In genomic region chr2:144325086-144325485, GRCh38 we compare ENCODE assay signal across 8 cellular contexts.
A peak's percentile ranks its signal among the peaks of the same experiment; 100 is the strongest.
DNase-seq lines count a peak whose midpoint lies in the region; ATAC-seq, FAIRE-seq and TF ChIP-seq lines count a peak whose summit lies in the region.

No MANE protein-coding gene starts in this region.

- H2AFZ ChIP-seq in SU-DHL-6 (ENCODE audit: low read depth, low read length, severe bottlenecking) = peak overlapping the region; percentile 11
- H2AFZ ChIP-seq in mesenchymal stem cell (ENCODE audit: low read depth, low read length) = no peak overlapping the region

- H3K9ac ChIP-seq in SU-DHL-6 (ENCODE audit: low read length) (peak overlapping the region; percentile 32), mesenchymal stem cell (ENCODE audit: low read length) (no peak overlapping the region), kidney (ENCODE audit: low read length in 2 of 2) (no peak overlapping the region)

- H3K14ac ChIP-seq in mesenchymal stem cell (ENCODE audit: low read length in 2 of 2) = no peak overlapping the region

- H3K9me3 ChIP-seq in SU-DHL-6 (ENCODE audit: insufficient read depth, low read length) (no peaks in the 10 kb centered on the region), mesenchymal stem cell (ENCODE audit: control insufficient read depth, low read length) (no peaks in the 10 kb centered on the region), kidney (ENCODE audit: control insufficient read depth in 1 of 2, low read length in 2 of 2) (no peaks in the 10 kb centered on the region)

- H3K9me2 ChIP-seq in SU-DHL-6 (replicated peaks; ENCODE audit: insufficient read depth, low read length) = no peaks in the 10 kb centered on the region

- no peak overlapping the region for H2AK5ac ChIP-seq in mesenchymal stem cell (ENCODE audit: low read length, severe bottlenecking)

- H3K4me1 ChIP-seq in mesenchymal stem cell (ENCODE audit: control insufficient read depth, insufficient read depth, low read depth, low read length) (peaks cover 7% of the 10 kb centered on the region), kidney (ENCODE audit: control insufficient read depth in 1 of 2, insufficient read depth in 1 of 2, low read depth in 1 of 2, low read length in 2 of 2) (peaks cover 3% of the 10 kb centered on the region in 2 donors)

- H3F3A ChIP-seq in SU-DHL-6 (ENCODE audit: insufficient read depth) = peaks cover 8% of the 10 kb centered on the region; the same call in 1 of the 2 replicates

- no peak for TF ChIP-seq POLR2A in H54 (IDR thresholded peaks at IDR 0.05; ENCODE audit: low read depth, low read length)

- TF ChIP-seq CTCF in SU-DHL-6 (IDR thresholded peaks at IDR 0.05; ENCODE audit: insufficient read depth, low read length, poor library complexity, severe bottlenecking) = no peak
- no peak for TF ChIP-seq CTCF in kidney (IDR thresholded peaks at IDR 0.05; ENCODE audit: borderline replicate concordance, extremely low read depth, insufficient read depth)

- no peak overlapping the region for H2BK15ac ChIP-seq in mesenchymal stem cell (ENCODE audit: low read depth, poor library complexity, severe bottlenecking)

- H3K27ac ChIP-seq in SU-DHL-6 (ENCODE audit: low read depth, low read length) (peak overlapping the region; percentile 27; the same call in 1 of the 2 replicates), mesenchymal stem cell (ENCODE audit: low read length, poor library complexity, severe bottlenecking) (peak overlapping the region; percentile 88), kidney (ENCODE audit: low read depth in 2 of 2, low read length in 2 of 2) (no peak overlapping the region)

- DNase-seq in H54 (ENCODE audit: insufficient read length, low spot score) = no peak
- no peak for DNase-seq in mesenchymal stem cell
- DNase-seq in NCI-H2107 (lab: John Stamatoyannopoulos, UW) = no peak
- no peak for DNase-seq in NCI-H446 treated with DMSO at 0.1 percent for 48 hours (lab: John Stamatoyannopoulos, UW)
- no peak for DNase-seq in kidney
- no peak for DNase-seq in amniotic stem cell (lab: John Stamatoyannopoulos, UW)

- 83% methylated on average over 1 of the region's 3 CpGs for WGBS in mesenchymal stem cell

- no peak overlapping the region for H2BK5ac ChIP-seq in mesenchymal stem cell (ENCODE audit: low read depth, low read length, poor library complexity, severe bottlenecking)

- peak; percentile 61 for ATAC-seq in GM18502 (IDR thresholded peaks at IDR 0.05; ENCODE audit: poor library complexity, unreplicated experiment)

- no peak overlapping the region for H3K23ac ChIP-seq in mesenchymal stem cell (ENCODE audit: low read length in 2 of 2)

- H3K4ac ChIP-seq in mesenchymal stem cell (ENCODE audit: low read depth in 1 of 2, low read length in 2 of 2) = no peak overlapping the region

- H3K36me3 ChIP-seq in SU-DHL-6 (ENCODE audit: low read length) (peaks cover 8% of the 10 kb centered on the region), mesenchymal stem cell (ENCODE audit: control insufficient read depth in 1 of 2, insufficient read depth in 2 of 2, low read depth in 1 of 2, low read length in 2 of 2) (no peaks in the 10 kb centered on the region), kidney (ENCODE audit: control insufficient read depth in 1 of 2, insufficient read depth in 2 of 2, low read length in 2 of 2) (no peaks in the 10 kb centered on the region)

- H3K4me3 ChIP-seq in SU-DHL-6 (ENCODE audit: insufficient read depth, low read length, poor library complexity, severe bottlenecking) (no peak overlapping the region), mesenchymal stem cell (ENCODE audit: insufficient read depth in 1 of 2, low read depth in 1 of 2, low read length in 2 of 2) (no peak overlapping the region), kidney (ENCODE audit: low read length in 2 of 2) (no peak overlapping the region)

- H3K4me2 ChIP-seq in SU-DHL-6 (ENCODE audit: low read depth, low read length, poor library complexity, severe bottlenecking) = peak overlapping the region; percentile 48
- peak overlapping the region; percentile 49 for H3K4me2 ChIP-seq in mesenchymal stem cell (ENCODE audit: low read length, poor library complexity, severe bottlenecking)

- FAIRE-seq in H54 (lab: Jason Lieb, UNC) (peak; percentile 79), kidney (lab: Jason Lieb, UNC) (no peak)

- no peak overlapping the region for H4K91ac ChIP-seq in mesenchymal stem cell (ENCODE audit: low read length)

- H3K27me3 ChIP-seq in SU-DHL-6 (ENCODE audit: low read length) = no peaks in the 10 kb centered on the region
- H3K27me3 ChIP-seq in mesenchymal stem cell (ENCODE audit: control insufficient read depth in 1 of 2, insufficient read depth in 1 of 2, low read length in 2 of 2) = no peaks in the 10 kb centered on the region

- H2BK12ac ChIP-seq in mesenchymal stem cell (ENCODE audit: low read length in 2 of 2) = peak overlapping the region in 1 of 2 experiments; percentile 87

- H3K18ac ChIP-seq in mesenchymal stem cell (ENCODE audit: low read depth in 1 of 2, low read length in 2 of 2) = no peak overlapping the region

- H3K79me2 ChIP-seq in SU-DHL-6 (ENCODE audit: insufficient read depth, low read length) = peaks cover 95% of the 10 kb centered on the region

- intact Hi-C loops in kidney (cut with DNase I) = no loop called here

- no peak overlapping the region for H2BK120ac ChIP-seq in mesenchymal stem cell (ENCODE audit: low read depth, low read length)

- H4K8ac ChIP-seq in mesenchymal stem cell (ENCODE audit: low read length) = no peak overlapping the region

- no peaks in the 10 kb centered on the region for H4K20me1 ChIP-seq in SU-DHL-6 (ENCODE audit: low read depth, low read length)

- peaks cover 28% of the 10 kb centered on the region for H3K79me1 ChIP-seq in mesenchymal stem cell (replicated peaks; ENCODE audit: low read length, poor library complexity, severe bottlenecking)

Comparison
In these comparisons a context has a peak if more than half of its experiments do, and no peak if none do; other contexts are left out.
1. H3K27ac ChIP-seq: peak in SU-DHL-6 (single experiment) and mesenchymal stem cell (single experiment); none in kidney (0 of 2).